In the genomic region with DNA sequence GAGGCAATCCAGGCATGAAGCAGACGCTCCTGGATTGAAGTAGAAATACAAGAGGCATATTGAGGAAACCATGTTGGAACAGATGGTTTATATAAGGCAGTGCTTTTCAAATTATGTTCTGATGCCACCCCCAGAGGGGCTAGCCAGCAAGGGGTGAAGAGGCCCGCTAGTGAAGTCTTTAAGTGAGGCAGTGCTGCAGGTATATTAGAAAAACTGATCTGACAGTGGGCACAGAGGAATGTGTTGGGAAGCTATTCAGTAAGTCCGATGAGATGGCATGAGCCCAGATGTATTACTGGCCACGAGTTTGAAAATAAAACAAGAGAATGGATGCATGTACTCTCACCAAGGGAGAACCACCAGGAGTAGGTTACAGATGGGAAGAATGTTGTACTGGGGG, we compare ENCODE assay signal across 29 cellular contexts.
"Had no signal": no experiment of that assay in that cellular context is flagged by ENCODE, and none has a peak within 500 bp of the region (broad histone marks: within the 10 kb centered on the region; RNA-seq: fewer than 3 reads in every experiment).

No MANE protein-coding gene starts in this region.

- H3K4me3 ChIP-seq: cardiac muscle cell, heart left ventricle, lower lobe of right lung, neural progenitor cell, right atrium auricular region, smooth muscle cell, thyroid gland, upper lobe of right lung had no signal

- H3K9me3 Mint-ChIP-seq: activated T-cell treated with anti-CD3 and anti-CD28 coated beads, Interleukin-2, amount 50 U/mL, for 72 hours; effector memory CD8-positive, alpha-beta T cell; naive thymus-derived CD8-positive, alpha-beta T cell; neural progenitor cell; stimulated activated memory B cell treated with anti-CD40 and anti-IgM and Interleukin-4, amounts not matched to agents 10 μg/mL and 1 μg/mL and 100 μg/mL, for 72 hours; stimulated activated naive CD8-positive, alpha-beta T cell treated with anti-CD3 and anti-CD28 coated beads, Interleukin-15, amount 100 ng/mL, for 72 hours; WTC11 had no signal

- H3K27me3 ChIP-seq: cardiac muscle cell, heart left ventricle, neural progenitor cell, right atrium auricular region, thyroid gland, upper lobe of right lung had no signal

- DNase-seq: activated CD8-positive, alpha-beta memory T cell treated with anti-CD3 and anti-CD28 coated beads, Interleukin-2, amount 10 ng/mL, durations not matched to agents 7 days and 5 days; activated CD8-positive, alpha-beta T cell treated with anti-CD3 and anti-CD28 coated beads, Interleukin-2, amount 10 ng/mL, durations not matched to agents 7 days and 5 days; activated effector memory CD4-positive, alpha-beta T cell treated with Interleukin-2 at 50 U/mL for 16 hours; activated naive CD4-positive, alpha-beta T cell treated with Interleukin-2 at 50 U/mL for 16 hours; activated T-cell treated with anti-CD3 and anti-CD28 coated beads for 4 hours; activated T-cell treated with anti-CD3 and anti-CD28 coated beads, Interleukin-2, amount 50 U/mL, for 72 hours; anterior cingulate cortex; cortex of kidney; effector memory CD8-positive, alpha-beta T cell; heart left ventricle; hypothalamus; lower lobe of right lung; mesenchymal stem cell; naive thymus-derived CD8-positive, alpha-beta T cell; occipital lobe; stimulated activated CD4-positive, alpha-beta T cell treated with anti-CD3 and anti-CD28 coated beads, Interleukin-1b, Interleukin-23, amount 100 ng/mL, for 48 hours; stimulated activated CD4-positive, alpha-beta T cell treated with anti-CD3 and anti-CD28 coated beads, Interleukin-4, amount 100 ng/mL, for 4 hours; stimulated activated CD8-positive, alpha-beta memory T cell treated with anti-CD3 and anti-CD28 coated beads, Interleukin-4, amount 100 ng/mL, for 48 hours; stimulated activated naive CD8-positive, alpha-beta T cell treated with anti-CD3 and anti-CD28 coated beads, Interleukin-15, amount 100 ng/mL, for 72 hours; T-helper 2 cell; thyroid gland; upper lobe of right lung had no signal

- H3K4me1 Mint-ChIP-seq: stimulated activated naive CD8-positive, alpha-beta T cell treated with anti-CD3 and anti-CD28 coated beads, Interleukin-15, amount 100 ng/mL, for 72 hours had no signal

- H3K27ac ChIP-seq: cardiac muscle cell, heart left ventricle, lower lobe of right lung, neural progenitor cell, right atrium auricular region, thyroid gland, upper lobe of right lung had no signal

- H3K36me3 Mint-ChIP-seq: naive thymus-derived CD8-positive, alpha-beta T cell; stimulated activated memory B cell treated with anti-CD40 and anti-IgM and Interleukin-4, amounts not matched to agents 10 μg/mL and 1 μg/mL and 100 μg/mL, for 72 hours; WTC11 had no signal

- H3K4me3 Mint-ChIP-seq: activated CD8-positive, alpha-beta memory T cell treated with anti-CD3 and anti-CD28 coated beads, Interleukin-2, amount 10 ng/mL, durations not matched to agents 7 days and 5 days; activated CD8-positive, alpha-beta T cell treated with anti-CD3 and anti-CD28 coated beads, Interleukin-2, amount 10 ng/mL, durations not matched to agents 7 days and 5 days; activated naive CD8-positive, alpha-beta T cell; activated T-cell treated with anti-CD3 and anti-CD28 coated beads, Interleukin-2, amount 50 U/mL, for 72 hours; effector memory CD8-positive, alpha-beta T cell; naive thymus-derived CD8-positive, alpha-beta T cell; neural progenitor cell; stimulated activated memory B cell treated with anti-CD40 and anti-IgM and Interleukin-4, amounts not matched to agents 10 μg/mL and 1 μg/mL and 100 μg/mL, for 72 hours; stimulated activated naive CD8-positive, alpha-beta T cell treated with anti-CD3 and anti-CD28 coated beads, Interleukin-15, amount 100 ng/mL, for 72 hours; WTC11 had no signal

- H3K4me1 ChIP-seq: lower lobe of right lung, right atrium auricular region, upper lobe of right lung had no signal

- H3K9me3 ChIP-seq: heart left ventricle, lower lobe of right lung, right atrium auricular region, thyroid gland, upper lobe of right lung had no signal

- H3K27ac Mint-ChIP-seq: activated CD8-positive, alpha-beta memory T cell treated with anti-CD3 and anti-CD28 coated beads, Interleukin-2, amount 10 ng/mL, durations not matched to agents 7 days and 5 days; activated CD8-positive, alpha-beta T cell treated with anti-CD3 and anti-CD28 coated beads, Interleukin-2, amount 10 ng/mL, durations not matched to agents 7 days and 5 days; activated naive CD8-positive, alpha-beta T cell; activated T-cell treated with anti-CD3 and anti-CD28 coated beads, Interleukin-2, amount 50 U/mL, for 72 hours; effector memory CD8-positive, alpha-beta T cell; neural progenitor cell; stimulated activated memory B cell treated with anti-CD40 and anti-IgM and Interleukin-4, amounts not matched to agents 10 μg/mL and 1 μg/mL and 100 μg/mL, for 72 hours; WTC11 had no signal

- H3K27me3 Mint-ChIP-seq: activated CD8-positive, alpha-beta memory T cell treated with anti-CD3 and anti-CD28 coated beads, Interleukin-2, amount 10 ng/mL, durations not matched to agents 7 days and 5 days; activated naive CD8-positive, alpha-beta T cell; effector memory CD8-positive, alpha-beta T cell; naive thymus-derived CD8-positive, alpha-beta T cell; stimulated activated memory B cell treated with anti-CD40 and anti-IgM and Interleukin-4, amounts not matched to agents 10 μg/mL and 1 μg/mL and 100 μg/mL, for 72 hours; stimulated activated naive CD8-positive, alpha-beta T cell treated with anti-CD3 and anti-CD28 coated beads, Interleukin-15, amount 100 ng/mL, for 72 hours had no signal

- H3K36me3 ChIP-seq: cardiac muscle cell, lower lobe of right lung, neural progenitor cell, right atrium auricular region, thyroid gland, upper lobe of right lung had no signal

- ATAC-seq: activated CD8-positive, alpha-beta memory T cell treated with anti-CD3 and anti-CD28 coated beads, Interleukin-2, amount 10 ng/mL, durations not matched to agents 7 days and 5 days; activated CD8-positive, alpha-beta T cell treated with anti-CD3 and anti-CD28 coated beads, Interleukin-2, amount 10 ng/mL, durations not matched to agents 7 days and 5 days; activated T-cell treated with anti-CD3 and anti-CD28 coated beads, Interleukin-2, amount 50 U/mL, for 72 hours; effector memory CD8-positive, alpha-beta T cell; heart left ventricle; lower lobe of right lung; naive thymus-derived CD8-positive, alpha-beta T cell; stimulated activated memory B cell treated with anti-CD40 and anti-IgM and Interleukin-4, amounts not matched to agents 10 μg/mL and 1 μg/mL and 100 μg/mL, for 72 hours; stimulated activated naive CD8-positive, alpha-beta T cell treated with anti-CD3 and anti-CD28 coated beads, Interleukin-15, amount 100 ng/mL, for 72 hours; upper lobe of right lung; WTC11 had no signal
